11 cellular contexts compared by ENCODE assay signal in the genomic region with DNA sequence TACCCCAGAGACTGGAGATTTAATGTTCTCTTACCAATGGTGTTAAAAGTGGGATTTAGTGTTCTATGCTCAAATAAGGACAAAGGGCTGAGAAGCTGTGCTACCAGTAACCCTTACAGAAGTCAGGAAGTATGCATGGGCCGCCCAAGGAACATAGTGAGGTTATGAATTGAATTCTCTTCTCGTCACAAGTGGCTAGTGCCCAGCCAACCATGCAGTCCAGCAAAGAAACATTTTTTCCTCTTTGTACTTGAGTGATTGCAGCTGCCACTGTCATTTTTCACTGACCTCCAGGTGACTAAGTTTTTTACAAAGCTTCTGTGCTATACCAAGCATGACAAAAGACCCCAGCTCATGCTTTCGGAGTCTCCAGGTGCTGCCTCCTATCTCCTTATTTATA.
DNase-seq lines count a peak whose midpoint lies in the region; ATAC-seq, FAIRE-seq and TF ChIP-seq lines count a peak whose summit lies in the region.
"Had no signal": no experiment of that assay in that cellular context is flagged by ENCODE, and none has a peak within 500 bp of the region (broad histone marks: within the 10 kb centered on the region; RNA-seq: fewer than 3 reads in every experiment).

No MANE protein-coding gene starts in this region.

- H3K79me2 ChIP-seq in ACC112 (ENCODE audit: control insufficient read depth, insufficient read depth, low read length, unreplicated experiment), result no peaks in the 10 kb centered on the region
- no peaks in the 10 kb centered on the region for H3K79me2 ChIP-seq in astrocyte (ENCODE audit: insufficient read depth, low read length)

- POLR2A ChIA-PET in activated CD8-positive, alpha-beta T cell treated with anti-CD3 and anti-CD28 coated beads for 36 hours (lab: Charles Lee), result no interaction called here
- POLR2A ChIA-PET in MCF 10A (lab: Yijun Ruan, JAX), result no interaction called here

- H3K36me3 Mint-ChIP-seq in astrocyte (ENCODE audit: low read depth, unreplicated experiment) (peaks cover 3% of the 10 kb centered on the region), MCF 10A (ENCODE audit: insufficient read depth, unreplicated experiment) (no peaks in the 10 kb centered on the region), immature natural killer cell (no peaks in the 10 kb centered on the region)
- H3K36me3 Mint-ChIP-seq in activated CD8-positive, alpha-beta T cell treated with anti-CD3 and anti-CD28 coated beads for 36 hours (ENCODE audit: low read depth), result no peaks in the 10 kb centered on the region
- H3K36me3 Mint-ChIP-seq: activated CD4-positive, alpha-beta memory T cell treated with anti-CD3 and anti-CD28 coated beads for 36 hours; memory B cell had no signal

- peak; percentile 92 for FAIRE-seq in GM19239 (lab: Jason Lieb, UNC)
- FAIRE-seq in astrocyte (lab: Jason Lieb, UNC), result no peak

- H3K9me3 ChIP-seq in astrocyte (ENCODE audit: insufficient read depth, low read depth, low read length), result no peaks in the 10 kb centered on the region
- H3K9me3 ChIP-seq in upper lobe of right lung, result no peaks in the 10 kb centered on the region

- H3K27ac ChIP-seq in ACC112 (ENCODE audit: low read depth, low read length) (no peak overlapping the region), astrocyte (ENCODE audit: low read depth, low read length) (no peak overlapping the region), upper lobe of right lung (no peak overlapping the region)

- no peak overlapping the region for H3K9ac ChIP-seq in astrocyte (ENCODE audit: low read length)

- TF ChIP-seq CTCF in astrocyte (IDR thresholded peaks at IDR 0.05; ENCODE audit: insufficient read depth, low read depth, low read length), result no peak
- TF ChIP-seq CTCF in activated CD8-positive, alpha-beta T cell treated with anti-CD3 and anti-CD28 coated beads for 36 hours (IDR thresholded peaks at IDR 0.05), result no peak
- no peak for TF ChIP-seq CTCF in MCF 10A (IDR thresholded peaks at IDR 0.05; ENCODE audit: unreplicated experiment)
- TF ChIP-seq CTCF in upper lobe of right lung (IDR thresholded peaks at IDR 0.05), result no peak

- H3K27me3 Mint-ChIP-seq in astrocyte (ENCODE audit: low read depth, unreplicated experiment) (no peaks in the 10 kb centered on the region), MCF 10A (ENCODE audit: insufficient read depth, unreplicated experiment) (no peaks in the 10 kb centered on the region), immature natural killer cell (ENCODE audit: low read depth in 3 of 3) (no peaks in the 10 kb centered on the region)
- H3K27me3 Mint-ChIP-seq in activated CD8-positive, alpha-beta T cell treated with anti-CD3 and anti-CD28 coated beads for 36 hours, result peaks cover 4% of the 10 kb centered on the region
- H3K27me3 Mint-ChIP-seq: memory B cell had no signal

- H3K9me3 Mint-ChIP-seq in astrocyte (ENCODE audit: unreplicated experiment), result no peaks in the 10 kb centered on the region
- H3K9me3 Mint-ChIP-seq in activated CD8-positive, alpha-beta T cell treated with anti-CD3 and anti-CD28 coated beads for 36 hours, result no peaks in the 10 kb centered on the region
- H3K9me3 Mint-ChIP-seq in MCF 10A (ENCODE audit: unreplicated experiment), result no peaks in the 10 kb centered on the region
- H3K9me3 Mint-ChIP-seq in immature natural killer cell, result peaks cover 0 to 14% (median 0%) of the 10 kb centered on the region in 6 donors
- H3K9me3 Mint-ChIP-seq: activated CD4-positive, alpha-beta memory T cell treated with anti-CD3 and anti-CD28 coated beads for 36 hours; memory B cell had no signal

- H3K36me3 ChIP-seq in ACC112 (ENCODE audit: insufficient read depth, low read length) (no peaks in the 10 kb centered on the region), astrocyte (ENCODE audit: insufficient read depth, low read length) (no peaks in the 10 kb centered on the region), upper lobe of right lung (no peaks in the 10 kb centered on the region)

- peaks cover 10% of the 10 kb centered on the region for H3K4me1 Mint-ChIP-seq in astrocyte (ENCODE audit: low read depth, unreplicated experiment)
- no peaks in the 10 kb centered on the region for H3K4me1 Mint-ChIP-seq in activated CD8-positive, alpha-beta T cell treated with anti-CD3 and anti-CD28 coated beads for 36 hours (ENCODE audit: low read depth)
- H3K4me1 Mint-ChIP-seq in MCF 10A (ENCODE audit: insufficient read depth, unreplicated experiment), result no peaks in the 10 kb centered on the region
- no peaks in the 10 kb centered on the region for H3K4me1 Mint-ChIP-seq in immature natural killer cell
- H3K4me1 Mint-ChIP-seq: memory B cell had no signal

- H3K4me2 ChIP-seq in astrocyte (ENCODE audit: low read length), result no peak overlapping the region

- intact Hi-C loops in activated CD8-positive, alpha-beta T cell treated with anti-CD3 and anti-CD28 coated beads for 36 hours (cut with micrococcal nuclease), result no loop called here
- intact Hi-C loops in MCF 10A (cut with micrococcal nuclease) (no loop called here), upper lobe of right lung (cut with DNase I) (no loop called here)

- H2AFZ ChIP-seq in ACC112 (ENCODE audit: low read length, unreplicated experiment), result peak overlapping the region; percentile 25
- no peak overlapping the region for H2AFZ ChIP-seq in astrocyte (ENCODE audit: low read depth, low read length)

- H3K4me3 ChIP-seq in ACC112 (ENCODE audit: low read depth, low read length) (no peak overlapping the region), astrocyte (ENCODE audit: insufficient read depth, low read depth, low read length) (no peak overlapping the region), upper lobe of right lung (no peak overlapping the region)

- no peaks in the 10 kb centered on the region for H4K20me1 ChIP-seq in astrocyte (ENCODE audit: insufficient read depth, low read length)

- peak; percentile 8 for DNase-seq in GM19239 (ENCODE audit: insufficient read length, low spot score)
- peak; percentile 74 for DNase-seq in astrocyte (ENCODE audit: low read depth)
- no peak for DNase-seq in activated CD8-positive, alpha-beta T cell treated with anti-CD3 and anti-CD28 coated beads for 36 hours
- DNase-seq in MCF 10A (ENCODE audit: unreplicated experiment), result no peak
- DNase-seq in upper lobe of right lung, result no peak
- DNase-seq in immature natural killer cell, result no peak
- DNase-seq: activated CD4-positive, alpha-beta memory T cell treated with anti-CD3 and anti-CD28 coated beads for 36 hours; NCI-H345 had no signal

- no peak overlapping the region for H3K4me3 Mint-ChIP-seq in astrocyte (ENCODE audit: unreplicated experiment)
- no peak overlapping the region for H3K4me3 Mint-ChIP-seq in activated CD8-positive, alpha-beta T cell treated with anti-CD3 and anti-CD28 coated beads for 36 hours
- H3K4me3 Mint-ChIP-seq in MCF 10A (ENCODE audit: unreplicated experiment), result no peak overlapping the region
- no peak overlapping the region for H3K4me3 Mint-ChIP-seq in immature natural killer cell
- H3K4me3 Mint-ChIP-seq: activated CD4-positive, alpha-beta memory T cell treated with anti-CD3 and anti-CD28 coated beads for 36 hours; memory B cell had no signal

- H3K27me3 ChIP-seq in ACC112 (ENCODE audit: insufficient read depth, low read length) (no peaks in the 10 kb centered on the region), astrocyte (ENCODE audit: insufficient read depth, low read length) (no peaks in the 10 kb centered on the region), upper lobe of right lung (no peaks in the 10 kb centered on the region)

- CTCF ChIA-PET in activated CD8-positive, alpha-beta T cell treated with anti-CD3 and anti-CD28 coated beads for 36 hours (lab: Charles Lee), result interaction anchor here (1.3 kb wide), 1 partner anchor 18 kb away, joined by 3 read pairs; no protein-coding TSS in a partner anchor
- CTCF ChIA-PET in MCF 10A (lab: Yijun Ruan, JAX), result interaction anchor here (0.9 to 3.0 kb wide), 2 partner anchors 103 to 742 kb away, joined by 3 to 14 read pairs; no protein-coding TSS in a partner anchor

- peak; percentile 82 for ATAC-seq in HG02938 (IDR thresholded peaks at IDR 0.05; ENCODE audit: unreplicated experiment)
- no peak for ATAC-seq in activated CD8-positive, alpha-beta T cell treated with anti-CD3 and anti-CD28 coated beads for 36 hours
- no peak for ATAC-seq in upper lobe of right lung

- no peaks in the 10 kb centered on the region for H3K4me1 ChIP-seq in ACC112 (ENCODE audit: control insufficient read depth, insufficient read depth, low read length, unreplicated experiment)
- H3K4me1 ChIP-seq in astrocyte (ENCODE audit: insufficient read depth, low read length), result no peaks in the 10 kb centered on the region
- no peaks in the 10 kb centered on the region for H3K4me1 ChIP-seq in upper lobe of right lung

- BruUV-seq in MCF 10A (replicated peaks; lab: Mats Ljungman, UMichigan), result no TSS peak

- H3K27ac Mint-ChIP-seq in astrocyte (ENCODE audit: unreplicated experiment) (peak overlapping the region; percentile 50), MCF 10A (ENCODE audit: low read depth, unreplicated experiment) (no peak overlapping the region), immature natural killer cell (no peak overlapping the region)
- H3K27ac Mint-ChIP-seq in activated CD8-positive, alpha-beta T cell treated with anti-CD3 and anti-CD28 coated beads for 36 hours, result no peak overlapping the region
- H3K27ac Mint-ChIP-seq: activated CD4-positive, alpha-beta memory T cell treated with anti-CD3 and anti-CD28 coated beads for 36 hours; memory B cell had no signal

Comparison
In these comparisons a context has a peak if more than half of its experiments do, and no peak if none do; other contexts are left out.
1. DNase-seq: peak in GM19239 (single experiment) and astrocyte (single experiment); none in activated CD8-positive, alpha-beta T cell treated with anti-CD3 and anti-CD28 coated beads for 36 hours (single experiment), MCF 10A (single experiment), upper lobe of right lung (single experiment) and immature natural killer cell (0 of 3).